Comparison of ENCODE assay signal across 20 cellular contexts in the genomic region with DNA sequence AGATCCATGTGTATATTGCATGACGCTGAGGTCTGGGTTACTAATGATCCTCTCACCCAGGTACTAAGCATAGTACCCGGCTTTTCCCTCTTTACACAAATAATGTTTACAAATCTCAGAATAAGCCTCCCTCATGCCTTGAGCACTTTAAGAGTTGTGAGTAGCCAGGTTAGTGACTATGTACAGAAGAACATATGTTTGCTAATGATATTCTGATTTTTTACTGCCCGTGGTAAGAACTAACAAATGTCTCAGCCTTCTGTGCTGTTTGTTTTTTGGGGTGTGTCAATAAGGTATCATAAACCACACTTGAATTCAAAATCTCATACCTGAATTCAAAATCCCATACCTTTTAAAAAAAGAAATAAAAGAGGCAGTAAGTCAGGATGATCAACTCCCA.
"Had no signal": no experiment of that assay in that cellular context is flagged by ENCODE, and none has a peak within 500 bp of the region (broad histone marks: within the 10 kb centered on the region; RNA-seq: fewer than 3 reads in every experiment).

No MANE protein-coding gene starts in this region.

- H3K9me3 Mint-ChIP-seq: activated CD4-positive, alpha-beta T cell treated with anti-CD3 and anti-CD28 coated beads, Interleukin-2, amount 10 ng/mL, durations not matched to agents 24 days and 14 days; activated T-cell treated with anti-CD3 and anti-CD28 coated beads, Interleukin-2, amount 50 U/mL, for 72 hours; immature natural killer cell; mesothelial cell of epicardium; naive thymus-derived CD4-positive, alpha-beta T cell; type B pancreatic cell had no signal

- H3K27ac ChIP-seq: adrenal gland, cardiac muscle cell, lower lobe of right lung, right atrium auricular region had no signal

- FAIRE-seq: frontal cortex, TTC549 had no signal

- H3K4me3 Mint-ChIP-seq: activated CD4-positive, alpha-beta T cell treated with anti-CD3 and anti-CD28 coated beads, Interleukin-2, amount 10 ng/mL, durations not matched to agents 24 days and 14 days; activated CD8-positive, alpha-beta T cell treated with anti-CD3 and anti-CD28 coated beads, Interleukin-2, amount 10 ng/mL, durations not matched to agents 7 days and 5 days; activated T-cell treated with anti-CD3 and anti-CD28 coated beads, Interleukin-2, amount 50 U/mL, for 72 hours; immature natural killer cell; mesothelial cell of epicardium; naive thymus-derived CD4-positive, alpha-beta T cell; type B pancreatic cell had no signal

- H3K27me3 ChIP-seq: adrenal gland, cardiac muscle cell, right atrium auricular region had no signal

- H3K27ac Mint-ChIP-seq: activated CD4-positive, alpha-beta T cell treated with anti-CD3 and anti-CD28 coated beads, Interleukin-2, amount 10 ng/mL, durations not matched to agents 24 days and 14 days; activated CD8-positive, alpha-beta T cell treated with anti-CD3 and anti-CD28 coated beads, Interleukin-2, amount 10 ng/mL, durations not matched to agents 7 days and 5 days; mesothelial cell of epicardium had no signal

- DNase-seq: activated CD4-positive, alpha-beta T cell treated with anti-CD3 and anti-CD28 coated beads, Interleukin-2, amount 10 ng/mL, durations not matched to agents 24 days and 14 days; activated CD4-positive, CD25-positive, alpha-beta regulatory T cell; activated CD8-positive, alpha-beta memory T cell treated with anti-CD3 and anti-CD28 coated beads, Interleukin-2, amount 50 U/mL, for 4 hours; activated CD8-positive, alpha-beta T cell treated with anti-CD3 and anti-CD28 coated beads, Interleukin-2, amount 10 ng/mL, durations not matched to agents 7 days and 5 days; activated T-cell treated with anti-CD3 and anti-CD28 coated beads, Interleukin-2, amount 50 U/mL, for 72 hours; adrenal gland; head of caudate nucleus; immature natural killer cell; lower lobe of right lung; naive thymus-derived CD4-positive, alpha-beta T cell; stimulated activated CD4-positive, alpha-beta T cell treated with anti-CD3 and anti-CD28 coated beads, Interleukin-4, amount 100 ng/mL, for 4 hours; stimulated activated CD8-positive, alpha-beta memory T cell treated with anti-CD3 and anti-CD28 coated beads, Interleukin-4, amount 100 ng/mL, for 48 hours; stimulated activated naive CD4-positive, alpha-beta T cell treated with Interleukin-2 at 50 U/mL for 16 hours; T-helper 2 cell had no signal

- H3K9me3 ChIP-seq: adrenal gland, lower lobe of right lung, right atrium auricular region had no signal

- H3K4me1 Mint-ChIP-seq: activated CD4-positive, alpha-beta T cell treated with anti-CD3 and anti-CD28 coated beads, Interleukin-2, amount 10 ng/mL, durations not matched to agents 24 days and 14 days; immature natural killer cell; mesothelial cell of epicardium; naive thymus-derived CD4-positive, alpha-beta T cell had no signal

- ATAC-seq: activated CD8-positive, alpha-beta T cell treated with anti-CD3 and anti-CD28 coated beads, Interleukin-2, amount 10 ng/mL, durations not matched to agents 7 days and 5 days; activated T-cell treated with anti-CD3 and anti-CD28 coated beads, Interleukin-2, amount 50 U/mL, for 72 hours; naive thymus-derived CD4-positive, alpha-beta T cell had no signal

- H3K27me3 Mint-ChIP-seq: activated CD4-positive, alpha-beta T cell treated with anti-CD3 and anti-CD28 coated beads, Interleukin-2, amount 10 ng/mL, durations not matched to agents 24 days and 14 days; naive thymus-derived CD4-positive, alpha-beta T cell; type B pancreatic cell had no signal

- H3K4me1 ChIP-seq: adrenal gland, lower lobe of right lung, right atrium auricular region had no signal

- H3K4me3 ChIP-seq: adrenal gland, cardiac muscle cell, lower lobe of right lung, right atrium auricular region had no signal
